Comparison of ENCODE assay signal across 8 cellular contexts in genomic region chr6:138109042-138109997, GRCh38. TPM values are rescaled to one million over a fixed set of nuclear protein-coding genes. Genes with fewer than 3 reads are reported as not detected.
DNase-seq lines count a peak whose midpoint lies in the region; ATAC-seq and TF ChIP-seq lines count a peak whose summit lies in the region.

No MANE protein-coding gene starts in this region.

- no peak overlapping the region for H3K27ac ChIP-seq in CD8-positive, alpha-beta T cell (ENCODE audit: low read depth, low read length)
- H3K27ac ChIP-seq in spleen, result no peak overlapping the region

- no peak overlapping the region for H3K27ac Mint-ChIP-seq in CD8-positive, alpha-beta T cell

- H3K4me3 ChIP-seq in CD8-positive, alpha-beta T cell (ENCODE audit: low read depth, low read length), result no peak overlapping the region
- H3K4me3 ChIP-seq in spleen, result no peak overlapping the region

- no peaks in the 10 kb centered on the region for H3K36me3 Mint-ChIP-seq in CD8-positive, alpha-beta T cell

- TF ChIP-seq CTCF in CD8-positive, alpha-beta T cell (IDR thresholded peaks at IDR 0.05), result peak; percentile 92
- peak; percentile 77 to 96 (median 94) for TF ChIP-seq CTCF in spleen (IDR thresholded peaks at IDR 0.05 in 8 of 11, conservative IDR thresholded peaks at IDR 0.05 in 3 of 11)

- DNase-seq in CD8-positive, alpha-beta T cell, result peak; percentile 61 to 85 (median 68)
- peak; percentile 52 for DNase-seq in NCI-H1436 (lab: John Stamatoyannopoulos, UW)
- peak; percentile 41 for DNase-seq in T-helper 22 cell (ENCODE audit: low read depth)
- peak in 35 of 56 donors; percentile 2 to 83 (median 21) for DNase-seq in amygdala (lab: John Stamatoyannopoulos, UW)
- peak; percentile 35 for DNase-seq in hepatic stellate cell (ENCODE audit: low spot score)
- peak; percentile 80 for DNase-seq in spleen

- H3K27me3 ChIP-seq in CD8-positive, alpha-beta T cell (ENCODE audit: insufficient read depth, low read length), result peaks cover 7% of the 10 kb centered on the region
- H3K27me3 ChIP-seq in spleen (replicated peaks in 1 of 7), result peaks cover 0 to 57% (median 36%) of the 10 kb centered on the region in 7 donors

- ATAC-seq in CD8-positive, alpha-beta T cell, result peak; percentile 71
- ATAC-seq in GM21390 (IDR thresholded peaks at IDR 0.05; ENCODE audit: unreplicated experiment) (peak; percentile 43), GM19452 (IDR thresholded peaks at IDR 0.05; ENCODE audit: unreplicated experiment) (no peak)

- H3K4me3 Mint-ChIP-seq in CD8-positive, alpha-beta T cell, result no peak overlapping the region

- H3K27me3 Mint-ChIP-seq in CD8-positive, alpha-beta T cell (ENCODE audit: low read depth), result peaks cover 25% of the 10 kb centered on the region

- H3K4me1 Mint-ChIP-seq in CD8-positive, alpha-beta T cell (ENCODE audit: low read depth), result peaks cover 18% of the 10 kb centered on the region

- no peaks in the 10 kb centered on the region for H3K9me3 ChIP-seq in CD8-positive, alpha-beta T cell (ENCODE audit: low read length)
- H3K9me3 ChIP-seq in spleen, result no peaks in the 10 kb centered on the region

- H3K4me1 ChIP-seq in CD8-positive, alpha-beta T cell (ENCODE audit: insufficient read depth, low read length), result peaks cover 9% of the 10 kb centered on the region
- peaks cover 4 to 28% (median 22%) of the 10 kb centered on the region in 6 donors for H3K4me1 ChIP-seq in spleen

- intact Hi-C loops in CD8-positive, alpha-beta T cell (cut with DNase I, micrococcal nuclease), result loop anchor here (1.0 to 10.0 kb wide), 13 partner anchors 108 to 1265 kb away; partner anchors contain the start of genes TNFAIP3 (in 2 of the 2), CCDC28A (in 1 of the 2), CITED2 (in 1 of the 2) and HEBP2 (in 1 of the 2)
- intact Hi-C loops in spleen (cut with DNase I; ENCODE audit: low total_unique reads), result no loop called here

- CTCF ChIA-PET in CD8-positive, alpha-beta T cell (lab: Charles Lee), result interaction anchor here (0.6 to 3.1 kb wide), 15 partner anchors 8 to 447 kb away, joined by 3 to 46 read pairs (median 4); no protein-coding TSS in a partner anchor

- no peaks in the 10 kb centered on the region for H3K9me3 Mint-ChIP-seq in CD8-positive, alpha-beta T cell

- 45 to 47% (median 46%) methylated on average over 7 of the region's 7 CpGs for WGBS in spleen, 5 donors

- H3K36me3 ChIP-seq in CD8-positive, alpha-beta T cell (ENCODE audit: insufficient read depth, low read length), result no peaks in the 10 kb centered on the region
- no peaks in the 10 kb centered on the region for H3K36me3 ChIP-seq in spleen

- TF ChIP-seq POLR2A in spleen (IDR thresholded peaks at IDR 0.05), result no peak

- POLR2A ChIA-PET in CD8-positive, alpha-beta T cell (lab: Charles Lee), result interaction anchor here (1.1 kb wide), 1 partner anchor 102 kb away, joined by 3 read pairs; no protein-coding TSS in a partner anchor

RNA-seq across cellular contexts. Expression of gene PERP, which starts 2.1 kb away (rescaled TPM):
- 1 to 10 TPM; 1.6 to 1.9 TPM for total RNA-seq in CD8-positive, alpha-beta T cell
- total RNA-seq in spleen, result 1 to 10 TPM in 1 of 7 donors, under 1 TPM in 6; 0.29 to 1.1 (median 0.56) TPM
- polyA plus RNA-seq in spleen, result under 1 TPM; 0.46 to 0.90 (median 0.55) TPM

RNA-seq across cellular contexts. Expression of gene ARFGEF3, which starts 52.4 kb away (rescaled TPM):
- total RNA-seq in CD8-positive, alpha-beta T cell, result not detected
- total RNA-seq in spleen, result 1 to 10 TPM; 1.6 to 3.1 (median 1.8) TPM
- under 1 TPM; 0.09 to 0.19 (median 0.11) TPM for polyA plus RNA-seq in spleen

Comparison
In these comparisons a context has a peak if more than half of its experiments do, and no peak if none do; other contexts are left out.
1. DNase-seq: peak in every context shown above with its lines; median percentile 80 in spleen; 68 in CD8-positive, alpha-beta T cell; 52 in NCI-H1436; 41 in T-helper 22 cell; 35 in hepatic stellate cell; 21 in amygdala.